In the genomic region with DNA sequence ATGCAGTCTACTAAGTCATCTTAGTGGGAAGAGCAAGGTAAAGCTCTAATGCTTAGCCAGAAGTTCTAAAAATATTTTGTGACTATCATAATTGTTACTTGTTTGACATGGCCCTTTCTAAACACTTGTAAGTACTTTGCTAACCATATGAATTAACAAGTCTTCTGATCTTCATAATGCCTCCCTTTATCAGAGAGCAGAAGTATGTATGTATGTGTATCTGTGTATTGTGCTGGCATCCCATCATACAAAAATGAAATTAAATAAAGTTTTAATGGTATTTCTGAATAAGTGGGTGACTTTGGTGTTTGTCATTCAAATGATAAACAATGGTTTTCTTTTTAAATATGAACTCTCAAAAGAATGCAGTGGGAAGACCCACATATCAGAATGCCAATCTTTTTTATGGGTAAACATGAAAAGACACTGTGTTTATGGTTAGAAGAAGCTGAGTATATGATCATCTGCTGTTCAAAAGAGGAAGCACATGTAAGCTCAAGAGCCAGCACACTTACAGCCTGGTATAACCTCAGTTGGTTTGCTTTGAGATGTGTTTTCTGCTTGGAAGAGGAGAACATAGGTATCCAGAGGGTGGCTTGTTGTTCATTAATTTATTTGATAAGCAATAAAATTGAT, we compare ENCODE assay signal across 22 cellular contexts.
DNase-seq lines count a peak whose midpoint lies in the region; ATAC-seq, FAIRE-seq and TF ChIP-seq lines count a peak whose summit lies in the region.
"Had no signal": no experiment of that assay in that cellular context is flagged by ENCODE, and none has a peak within 500 bp of the region (broad histone marks: within the 10 kb centered on the region; RNA-seq: fewer than 3 reads in every experiment).

No MANE protein-coding gene starts in this region.

- H3K4me1 ChIP-seq in HepG2 (ENCODE audit: insufficient read depth, low read length) = no peaks in the 10 kb centered on the region
- H3K4me1 ChIP-seq: body of pancreas, pancreas had no signal

- no peak for TF ChIP-seq POLR2A in HepG2 (IDR thresholded peaks at IDR 0.05; ENCODE audit: insufficient read depth in 1 of 2, low read depth in 2 of 2, low read length in 2 of 2)

- no peak for TF ChIP-seq RAD21 in HepG2 (CRISPR knock-in tag; IDR thresholded peaks at IDR 0.05)

- no peaks in the 10 kb centered on the region for H3K4me1 Mint-ChIP-seq in activated CD4-positive, alpha-beta T cell treated with anti-CD3 and anti-CD28 coated beads for 36 hours

- no peak for ATAC-seq in HepG2
- ATAC-seq in activated CD4-positive, alpha-beta T cell treated with anti-CD3 and anti-CD28 coated beads for 36 hours = no peak
- ATAC-seq: body of pancreas, HCT116, pancreas had no signal

- H3K9me3 ChIP-seq in HepG2 (ENCODE audit: low read length) = no peaks in the 10 kb centered on the region
- H3K9me3 ChIP-seq: body of pancreas, pancreas, tibial artery had no signal

- no peak for TF ChIP-seq CTCF in D721Med (IDR thresholded peaks at IDR 0.05; ENCODE audit: insufficient read depth, missing control alignments)
- TF ChIP-seq CTCF in HepG2 (CRISPR knock-in tag; IDR thresholded peaks at IDR 0.05) = no peak

- H3K4me3 Mint-ChIP-seq in activated CD4-positive, alpha-beta T cell treated with anti-CD3 and anti-CD28 coated beads for 36 hours = no peak overlapping the region
- H3K4me3 Mint-ChIP-seq: neural crest cell had no signal

- no peaks in the 10 kb centered on the region for H3K9me3 Mint-ChIP-seq in activated CD4-positive, alpha-beta T cell treated with anti-CD3 and anti-CD28 coated beads for 36 hours (ENCODE audit: low read depth)
- H3K9me3 Mint-ChIP-seq: neural crest cell had no signal

- H3K4me3 ChIP-seq in HepG2 (replicated peaks in 1 of 3; ENCODE audit: insufficient read depth in 1 of 3, low read depth in 2 of 3, low read length in 3 of 3) = no peak overlapping the region
- H3K4me3 ChIP-seq: body of pancreas, dorsolateral prefrontal cortex, pancreas, tibial artery had no signal

- intact Hi-C loops in HepG2 (cut with micrococcal nuclease; ENCODE audit: unreplicated experiment) = no loop called here
- intact Hi-C loops in activated CD4-positive, alpha-beta T cell treated with anti-CD3 and anti-CD28 coated beads for 36 hours (cut with DNase I, micrococcal nuclease) = no loop called here

- CTCF ChIA-PET in HepG2 (lab: Yijun Ruan, JAX; ENCODE audit: low intra/inter-chr PET ratio, low total read pairs) = no interaction called here
- CTCF ChIA-PET in activated CD4-positive, alpha-beta T cell treated with anti-CD3 and anti-CD28 coated beads for 36 hours (lab: Charles Lee) = no interaction called here

- POLR2A ChIA-PET in HepG2 (lab: Yijun Ruan, JAX) = no interaction called here
- POLR2A ChIA-PET in activated CD4-positive, alpha-beta T cell treated with anti-CD3 and anti-CD28 coated beads for 36 hours (lab: Charles Lee) = interaction anchor here (0.7 kb wide), 1 partner anchor 1439 kb away, joined by 3 read pairs; no protein-coding TSS in a partner anchor

- no TSS peak for BruUV-seq in HepG2 (replicated peaks; lab: Mats Ljungman, UMichigan)

- H2AFZ ChIP-seq in HepG2 (ENCODE audit: low read length) = no peak overlapping the region

- H4K20me1 ChIP-seq in HepG2 (ENCODE audit: insufficient read depth, low read length) = no peaks in the 10 kb centered on the region

- no peak overlapping the region for H3K27ac ChIP-seq in HepG2 (ENCODE audit: extremely low read length, insufficient read depth, low read length)
- H3K27ac ChIP-seq: body of pancreas, dorsolateral prefrontal cortex, pancreas, tibial artery had no signal

- no peaks in the 10 kb centered on the region for H3K79me2 ChIP-seq in HepG2 (ENCODE audit: insufficient read depth, low read length)

- no peak overlapping the region for H3K4me2 ChIP-seq in HepG2 (ENCODE audit: low read depth, low read length)

- H3K27ac Mint-ChIP-seq in activated CD4-positive, alpha-beta T cell treated with anti-CD3 and anti-CD28 coated beads for 36 hours = no peak overlapping the region

- no peaks in the 10 kb centered on the region for H3K27me3 ChIP-seq in HepG2 (ENCODE audit: control insufficient read depth in 1 of 2, insufficient read depth in 2 of 2, low read length in 2 of 2)
- H3K27me3 ChIP-seq: body of pancreas, dorsolateral prefrontal cortex, pancreas, tibial artery had no signal

- peak; percentile 85 for FAIRE-seq in D721Med (lab: Jason Lieb, UNC)
- FAIRE-seq in HepG2 (lab: Jason Lieb, UNC) = no peak
- FAIRE-seq: pancreas had no signal

- H3K27me3 Mint-ChIP-seq in activated CD4-positive, alpha-beta T cell treated with anti-CD3 and anti-CD28 coated beads for 36 hours = peaks cover 9% of the 10 kb centered on the region

- TF ChIP-seq EP300 in HepG2 (IDR thresholded peaks at IDR 0.05; ENCODE audit: low read depth in 2 of 2, low read length in 2 of 2) (no peak), HepG2 (CRISPR knock-in tag; IDR thresholded peaks at IDR 0.05; ENCODE audit: borderline replicate concordance) (no peak)

- H3K9ac ChIP-seq in HepG2 (ENCODE audit: insufficient read depth, low read depth, low read length) = no peak overlapping the region

- no peaks in the 10 kb centered on the region for H3K36me3 ChIP-seq in HepG2 (replicated peaks in 1 of 2; ENCODE audit: control insufficient read depth in 1 of 2, insufficient read depth in 2 of 2, low read length in 2 of 2)
- H3K36me3 ChIP-seq: pancreas, tibial artery had no signal

- in situ Hi-C loops in HepG2 (cut with HindIII; ENCODE audit: extremely low pct_ligation_motif_present, low pct_unique_long_range_greater_than_20kb) = no loop called here

- DNase-seq in D721Med (ENCODE audit: insufficient read length, low spot score) (no peak), KG1 (lab: John Stamatoyannopoulos, UW) (peak; percentile 15), RPMI7951 (ENCODE audit: low read depth) (peak; percentile 16), foreskin melanocyte (peak; percentile 85), HepG2 (ENCODE audit: low spot score) (no peak), cortex of kidney (lab: John Stamatoyannopoulos, UW) (no peak)
- DNase-seq in activated CD4-positive, alpha-beta T cell treated with anti-CD3 and anti-CD28 coated beads for 36 hours = no peak
- DNase-seq: activated CD4-positive, alpha-beta T cell treated with anti-CD3 and anti-CD28 coated beads, Interleukin-2, amount 50 U/mL, for 4 hours; activated naive CD4-positive, alpha-beta T cell treated with Interleukin-2 at 50 U/mL for 16 hours; body of pancreas; COR-L47; DMS79 treated with DMSO at 0.1 percent for 48 hours; dorsolateral prefrontal cortex; hypothalamus; NCI-H1436 treated with DMSO at 0.1 percent for 48 hours; NK-92 treated with Interleukin-12 subunit alpha and Interleukin-12 subunit beta, amount 100 ng/mL, for 24 hours; pancreas; stimulated activated CD4-positive, alpha-beta T cell treated with anti-CD3 and anti-CD28 coated beads, Interleukin-2, amount 100 ng/mL, for 24 hours; T-helper 2 cell; tibial artery had no signal

- H3K36me3 Mint-ChIP-seq in activated CD4-positive, alpha-beta T cell treated with anti-CD3 and anti-CD28 coated beads for 36 hours (ENCODE audit: low read depth) = no peaks in the 10 kb centered on the region

TF ChIP-seq in HepG2, 621 proteins besides CTCF, POLR2A, EP300 and RAD21:
- TF ChIP-seq BRD4 (CRISPR knock-in tag; IDR thresholded peaks at IDR 0.05) = no peak
- no peak for TF ChIP-seq ZFP90 (CRISPR knock-in tag; IDR thresholded peaks at IDR 0.05; ENCODE audit: borderline replicate concordance)
- no peak for TF ChIP-seq TARDBP (CRISPR knock-in tag; IDR thresholded peaks at IDR 0.05)
- TF ChIP-seq DRAP1 (CRISPR knock-in tag; IDR thresholded peaks at IDR 0.05) = no peak
- TF ChIP-seq SOX13 (IDR thresholded peaks at IDR 0.05) = no peak
- TF ChIP-seq SOX13 (CRISPR knock-in tag; conservative IDR thresholded peaks at IDR 0.05 in 1 of 2, IDR thresholded peaks at IDR 0.05 in 1 of 2) = no peak
- no peak for TF ChIP-seq SOX5 (CRISPR knock-in tag; IDR thresholded peaks at IDR 0.05; ENCODE audit: borderline replicate concordance)
- TF ChIP-seq PCBP2 (optimal IDR thresholded peaks at IDR 0.05; ENCODE audit: low read depth, low read length, poor library complexity, severe bottlenecking) = no peak
- no peak for TF ChIP-seq NFE2 (CRISPR knock-in tag; IDR thresholded peaks at IDR 0.05)
- TF ChIP-seq ZNF337 (CRISPR knock-in tag; IDR thresholded peaks at IDR 0.05; ENCODE audit: borderline replicate concordance, low read depth) = no peak
- no peak for TF ChIP-seq ZSCAN5A (CRISPR knock-in tag; IDR thresholded peaks at IDR 0.05; ENCODE audit: borderline replicate concordance)
- TF ChIP-seq TCF7L2 (IDR thresholded peaks at IDR 0.05; ENCODE audit: low read depth, low read length) = no peak
- no peak for TF ChIP-seq ZFP37 (CRISPR knock-in tag; IDR thresholded peaks at IDR 0.05; ENCODE audit: borderline replicate concordance)
- no peak for TF ChIP-seq AGO1 (IDR thresholded peaks at IDR 0.05; ENCODE audit: low read depth, low read length, poor library complexity, severe bottlenecking)
- TF ChIP-seq, protein P1, sequence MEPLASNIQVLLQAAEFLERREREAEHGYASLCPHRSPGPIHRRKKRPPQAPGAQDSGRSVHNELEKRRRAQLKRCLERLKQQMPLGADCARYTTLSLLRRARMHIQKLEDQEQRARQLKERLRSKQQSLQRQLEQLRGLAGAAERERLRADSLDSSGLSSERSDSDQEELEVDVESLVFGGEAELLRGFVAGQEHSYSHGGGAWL (CRISPR knock-in tag; IDR thresholded peaks at IDR 0.05) = no peak

Comparison
In these comparisons a context has a peak if more than half of its experiments do, and no peak if none do; other contexts are left out.
1. DNase-seq: peak in KG1 (single experiment), RPMI7951 (single experiment) and foreskin melanocyte (single experiment); none in D721Med (single experiment), HepG2 (single experiment), cortex of kidney (single experiment) and activated CD4-positive, alpha-beta T cell treated with anti-CD3 and anti-CD28 coated beads for 36 hours (single experiment).